10 cellular contexts compared by ENCODE assay signal in genomic region chr1:204450461-204451257, GRCh38. TPM values are rescaled to one million over a fixed set of nuclear protein-coding genes. Genes with fewer than 3 reads are reported as not detected.
DNase-seq lines count a peak whose midpoint lies in the region; ATAC-seq and TF ChIP-seq lines count a peak whose summit lies in the region.
"Had no signal": no experiment of that assay in that cellular context is flagged by ENCODE, and none has a peak within 500 bp of the region (broad histone marks: within the 10 kb centered on the region; RNA-seq: fewer than 3 reads in every experiment).

No MANE protein-coding gene starts in this region.

- no peak overlapping the region for H3K4me2 ChIP-seq in osteoblast (ENCODE audit: insufficient read depth, low read length)

- DNase-seq in activated CD8-positive, alpha-beta memory T cell treated with anti-CD3 and anti-CD28 coated beads, Interleukin-2, amount 10 ng/mL, durations not matched to agents 7 days and 5 days = no peak
- DNase-seq in activated CD8-positive, alpha-beta memory T cell treated with anti-CD3 and anti-CD28 coated beads, Interleukin-2, amount 50 U/mL, for 48 hours = no peak
- DNase-seq in effector memory CD8-positive, alpha-beta T cell = no peak
- DNase-seq in upper lobe of right lung = no peak
- no peak for DNase-seq in cortex of kidney (lab: John Stamatoyannopoulos, UW)
- no peak for DNase-seq in osteoblast (ENCODE audit: insufficient read length, low spot score, missing footprints)
- DNase-seq: activated naive CD8-positive, alpha-beta T cell treated with anti-CD3 and anti-CD28 coated beads for 36 hours; NCI-H2081 had no signal

- H4K20me1 ChIP-seq in osteoblast (ENCODE audit: insufficient read depth, low read length) = peaks cover 3% of the 10 kb centered on the region

- TF ChIP-seq CTCF in upper lobe of right lung (IDR thresholded peaks at IDR 0.05) = no peak
- TF ChIP-seq CTCF in osteoblast (IDR thresholded peaks at IDR 0.05; ENCODE audit: extremely low read depth, low read depth, low read length) = no peak

- H3K27ac ChIP-seq in mucosa of rectum (ENCODE audit: low read depth in 2 of 2, low read length in 2 of 2) (peak overlapping the region; percentile 98 to 99), upper lobe of right lung (peak overlapping the region; percentile 42), osteoblast (ENCODE audit: low read depth, low read length) (no peak overlapping the region)

- no peaks in the 10 kb centered on the region for H3K9me3 Mint-ChIP-seq in activated CD8-positive, alpha-beta memory T cell treated with anti-CD3 and anti-CD28 coated beads, Interleukin-2, amount 10 ng/mL, durations not matched to agents 7 days and 5 days (ENCODE audit: low read depth)
- H3K9me3 Mint-ChIP-seq in effector memory CD8-positive, alpha-beta T cell = no peaks in the 10 kb centered on the region
- H3K9me3 Mint-ChIP-seq: activated naive CD8-positive, alpha-beta T cell treated with anti-CD3 and anti-CD28 coated beads for 36 hours had no signal

- H3K4me1 ChIP-seq in mucosa of rectum (ENCODE audit: control insufficient read depth in 2 of 2, insufficient read depth in 2 of 2, low read length in 2 of 2) (peaks cover 57 to 66% of the 10 kb centered on the region in 2 donors), upper lobe of right lung (peaks cover 10% of the 10 kb centered on the region), osteoblast (ENCODE audit: insufficient read depth, low read length) (no peaks in the 10 kb centered on the region)

- peaks cover 11% of the 10 kb centered on the region for H3K36me3 Mint-ChIP-seq in activated CD8-positive, alpha-beta memory T cell treated with anti-CD3 and anti-CD28 coated beads, Interleukin-2, amount 10 ng/mL, durations not matched to agents 7 days and 5 days
- H3K36me3 Mint-ChIP-seq in effector memory CD8-positive, alpha-beta T cell (ENCODE audit: insufficient read depth) = peaks cover 26% of the 10 kb centered on the region

- ATAC-seq in activated CD8-positive, alpha-beta memory T cell treated with anti-CD3 and anti-CD28 coated beads, Interleukin-2, amount 10 ng/mL, durations not matched to agents 7 days and 5 days = no peak
- no peak for ATAC-seq in effector memory CD8-positive, alpha-beta T cell (replicated peaks)
- ATAC-seq in upper lobe of right lung = peak; percentile 55
- ATAC-seq in GM18873 (IDR thresholded peaks at IDR 0.05; ENCODE audit: low FRiP score, unreplicated experiment) = no peak

- no peak overlapping the region for H2AFZ ChIP-seq in osteoblast (ENCODE audit: low read length)

- H3K27me3 ChIP-seq in mucosa of rectum (ENCODE audit: control insufficient read depth in 2 of 2, insufficient read depth in 2 of 2, low read length in 2 of 2) (no peaks in the 10 kb centered on the region), upper lobe of right lung (no peaks in the 10 kb centered on the region), osteoblast (ENCODE audit: insufficient read depth, low read length) (peaks cover 14% of the 10 kb centered on the region)

- intact Hi-C loops in upper lobe of right lung (cut with DNase I) = no loop called here

- H3K4me3 ChIP-seq in mucosa of rectum (ENCODE audit: low read length in 2 of 2) = peak overlapping the region; percentile 36 to 57
- no peak overlapping the region for H3K4me3 ChIP-seq in upper lobe of right lung
- H3K4me3 ChIP-seq in osteoblast (ENCODE audit: insufficient read depth, low read length) = no peak overlapping the region

- H3K27ac Mint-ChIP-seq in activated CD8-positive, alpha-beta memory T cell treated with anti-CD3 and anti-CD28 coated beads, Interleukin-2, amount 10 ng/mL, durations not matched to agents 7 days and 5 days = peak overlapping the region; percentile 4
- H3K27ac Mint-ChIP-seq in effector memory CD8-positive, alpha-beta T cell = peak overlapping the region; percentile 90 to 98
- H3K27ac Mint-ChIP-seq: activated naive CD8-positive, alpha-beta T cell treated with anti-CD3 and anti-CD28 coated beads for 36 hours had no signal

- H3K9ac ChIP-seq in mucosa of rectum (ENCODE audit: low read depth in 1 of 2, low read length in 2 of 2) = peak overlapping the region; percentile 81 to 84

- peaks cover 42% of the 10 kb centered on the region for H3K4me1 Mint-ChIP-seq in activated CD8-positive, alpha-beta memory T cell treated with anti-CD3 and anti-CD28 coated beads, Interleukin-2, amount 10 ng/mL, durations not matched to agents 7 days and 5 days
- H3K4me1 Mint-ChIP-seq in effector memory CD8-positive, alpha-beta T cell (ENCODE audit: low read depth in 2 of 2) = peaks cover 15 to 24% of the 10 kb centered on the region in 2 donors

- H3K27me3 Mint-ChIP-seq in activated CD8-positive, alpha-beta memory T cell treated with anti-CD3 and anti-CD28 coated beads, Interleukin-2, amount 10 ng/mL, durations not matched to agents 7 days and 5 days = no peaks in the 10 kb centered on the region
- no peaks in the 10 kb centered on the region for H3K27me3 Mint-ChIP-seq in effector memory CD8-positive, alpha-beta T cell
- H3K27me3 Mint-ChIP-seq: activated naive CD8-positive, alpha-beta T cell treated with anti-CD3 and anti-CD28 coated beads for 36 hours had no signal

- H3K79me2 ChIP-seq in osteoblast (ENCODE audit: insufficient read depth, low read length) = no peaks in the 10 kb centered on the region

- no peak overlapping the region for H3K4me3 Mint-ChIP-seq in activated CD8-positive, alpha-beta memory T cell treated with anti-CD3 and anti-CD28 coated beads, Interleukin-2, amount 10 ng/mL, durations not matched to agents 7 days and 5 days
- H3K4me3 Mint-ChIP-seq in effector memory CD8-positive, alpha-beta T cell = no peak overlapping the region
- H3K4me3 Mint-ChIP-seq: activated naive CD8-positive, alpha-beta T cell treated with anti-CD3 and anti-CD28 coated beads for 36 hours had no signal

- H3K36me3 ChIP-seq in mucosa of rectum (ENCODE audit: control insufficient read depth in 2 of 2, insufficient read depth in 2 of 2, low read length in 2 of 2) = peaks cover 33 to 47% of the 10 kb centered on the region in 2 donors
- H3K36me3 ChIP-seq in upper lobe of right lung = peaks cover 78% of the 10 kb centered on the region
- no peaks in the 10 kb centered on the region for H3K36me3 ChIP-seq in osteoblast (ENCODE audit: insufficient read depth, low read length)

- CTCF ChIA-PET in activated CD8-positive, alpha-beta memory T cell treated with anti-CD3 and anti-CD28 coated beads, Interleukin-2, amount 10 ng/mL, durations not matched to agents 7 days and 5 days (lab: Charles Lee) = interaction anchor here (0.6 to 27.6 kb wide), 6 partner anchors 8 to 357 kb away, joined by 3 to 918 read pairs (median 6); partner anchors contain the start of genes MDM4 and PIK3C2B

- no peaks in the 10 kb centered on the region for H3K9me3 ChIP-seq in mucosa of rectum (ENCODE audit: control insufficient read depth in 2 of 2, low read length in 2 of 2)
- no peaks in the 10 kb centered on the region for H3K9me3 ChIP-seq in upper lobe of right lung
- H3K9me3 ChIP-seq in osteoblast (ENCODE audit: low read depth, low read length) = no peaks in the 10 kb centered on the region

RNA-seq across cellular contexts. Expression of gene PPP1R15B, which starts 39.0 kb away (rescaled TPM):
- total RNA-seq in activated CD8-positive, alpha-beta memory T cell treated with anti-CD3 and anti-CD28 coated beads, Interleukin-2, amount 10 ng/mL, durations not matched to agents 7 days and 5 days = 10 to 100 TPM; 75.5 to 81.7 TPM
- total RNA-seq in upper lobe of right lung (47.7 TPM), osteoblast (21.5 and 23.9 TPM in 2 replicates)

RNA-seq across cellular contexts. Expression of gene PIK3C2B, which starts 43.9 kb away (rescaled TPM):
- 10 to 100 TPM; 21.6 to 26.0 TPM for total RNA-seq in activated CD8-positive, alpha-beta memory T cell treated with anti-CD3 and anti-CD28 coated beads, Interleukin-2, amount 10 ng/mL, durations not matched to agents 7 days and 5 days
- total RNA-seq in upper lobe of right lung (47.3 TPM), osteoblast (0.36 and 2.1 TPM in 2 replicates)

Comparison
In these comparisons a context has a peak if more than half of its experiments do, and no peak if none do; other contexts are left out.
1. H3K4me3 ChIP-seq: peak in mucosa of rectum (2 of 2); none in upper lobe of right lung (single experiment) and osteoblast (single experiment).